Comparison of ENCODE assay signal across 1 cellular context in the genomic region with DNA sequence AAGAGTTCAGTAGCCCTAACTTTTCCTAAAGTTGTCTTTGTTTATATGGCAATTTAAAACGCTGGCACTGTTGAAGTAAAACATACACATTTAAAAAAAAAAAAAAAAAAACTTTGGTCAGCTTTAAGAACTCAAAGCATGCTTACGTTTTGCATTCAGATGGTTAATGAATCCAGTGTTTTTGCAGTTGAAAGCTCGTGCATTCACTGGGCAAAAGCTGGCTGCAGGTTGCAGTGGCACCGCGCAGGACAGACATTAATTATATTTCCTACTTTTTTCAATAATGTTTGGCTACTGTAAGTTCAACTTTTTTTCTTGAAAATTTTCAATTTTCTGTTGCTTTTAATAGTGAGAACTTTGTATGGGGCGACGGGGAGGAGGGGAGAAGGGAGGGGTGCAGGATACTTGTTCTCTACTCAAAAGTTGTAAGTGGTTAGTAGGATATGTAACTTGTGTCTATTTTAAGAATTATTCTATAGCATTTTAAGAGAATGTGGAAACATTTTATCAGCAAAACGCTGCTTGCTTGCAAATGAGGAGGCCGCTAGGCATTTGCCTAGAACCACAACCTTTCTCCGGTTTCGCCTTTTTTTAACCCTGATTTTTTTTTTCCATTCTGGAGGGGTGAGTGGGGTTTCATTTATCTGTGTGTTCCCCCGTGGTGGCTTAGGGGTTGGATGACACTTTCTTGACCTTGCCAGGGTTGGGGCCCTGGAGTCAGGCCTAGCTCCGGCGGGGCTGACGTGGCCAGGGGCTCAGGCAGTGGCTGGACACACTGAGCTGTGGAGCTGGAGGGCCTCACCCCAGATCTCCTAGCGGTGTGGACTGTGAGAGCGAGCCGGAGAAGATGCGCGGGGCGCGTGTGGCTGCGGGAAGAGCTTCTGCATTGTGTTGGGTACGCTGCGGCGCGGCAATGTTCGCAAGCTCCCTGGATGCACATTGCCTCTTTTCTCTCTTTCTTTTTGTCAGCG.
TF ChIP-seq lines count a peak whose summit lies in the region.

No MANE protein-coding gene starts in this region.

TF ChIP-seq in HCT116, 20 proteins besides CTCF, POLR2A, EP300 and RAD21 (continued from another document):
- TF ChIP-seq ATF3 (IDR thresholded peaks at IDR 0.05), result no peak
- no peak for TF ChIP-seq FOSL1 (IDR thresholded peaks at IDR 0.05; ENCODE audit: low read depth)
- no peak for TF ChIP-seq ZBTB33 (IDR thresholded peaks at IDR 0.05; ENCODE audit: extremely low read depth, insufficient replicate concordance, low read length)
- TF ChIP-seq JUND (IDR thresholded peaks at IDR 0.05), result no peak
